Comparison of ENCODE assay signal across 8 cellular contexts in genomic region chr9:17063535-17064135, GRCh38.
DNase-seq lines count a peak whose midpoint lies in the region; TF ChIP-seq lines count a peak whose summit lies in the region.

No MANE protein-coding gene starts in this region.

- no peak overlapping the region for H3K27ac ChIP-seq in GM23248
- H3K27ac ChIP-seq in RWPE1 = no peak overlapping the region
- H3K27ac ChIP-seq in osteoblast (ENCODE audit: low read depth, low read length) = no peak overlapping the region

- TF ChIP-seq CTCF in LNCAP (IDR thresholded peaks at IDR 0.05) (peak; percentile 93), RWPE1 (conservative IDR thresholded peaks at IDR 0.05; ENCODE audit: low read depth) (peak; percentile 88), osteoblast (IDR thresholded peaks at IDR 0.05; ENCODE audit: extremely low read depth, low read depth, low read length) (peak; percentile 90)

- CTCF ChIA-PET in RWPE1 (lab: Yijun Ruan, JAX) = interaction anchor here (0.6 to 1.5 kb wide), 5 partner anchors 25 to 770 kb away, joined by 3 to 7 read pairs (median 3); no protein-coding TSS in a partner anchor

- POLR2A ChIA-PET in RWPE1 (lab: Yijun Ruan, JAX; ENCODE audit: low non-redundant PET) = no interaction called here

- H3K4me1 ChIP-seq in GM23248 (ENCODE audit: insufficient read depth) (no peaks in the 10 kb centered on the region), osteoblast (ENCODE audit: insufficient read depth, low read length) (peaks cover 4% of the 10 kb centered on the region)

- no peaks in the 10 kb centered on the region for H3K36me3 ChIP-seq in GM23248 (ENCODE audit: low read depth)
- H3K36me3 ChIP-seq in osteoblast (ENCODE audit: insufficient read depth, low read length) = no peaks in the 10 kb centered on the region

- H3K4me2 ChIP-seq in GM23248 (ENCODE audit: unreplicated experiment) (no peak overlapping the region), osteoblast (ENCODE audit: insufficient read depth, low read length) (no peak overlapping the region)

- no peaks in the 10 kb centered on the region for H3K9me2 ChIP-seq in GM23248 (ENCODE audit: insufficient read depth)

- H3K27me3 ChIP-seq in GM23248 (replicated peaks; ENCODE audit: insufficient read depth) (no peaks in the 10 kb centered on the region), osteoblast (ENCODE audit: insufficient read depth, low read length) (no peaks in the 10 kb centered on the region)

- H2AFZ ChIP-seq in GM23248 (no peak overlapping the region), osteoblast (ENCODE audit: low read length) (no peak overlapping the region)

- WGBS in GM23248 (ENCODE audit: low coverage in 1 of 2, low lambda C conversion rate in 2 of 2, missing lambda C conversion rate in 2 of 2), 2 experiments = 23 to 24% methylated on average over 2 of the region's 2 CpGs

- in situ Hi-C loops in GM23248 (cut with MboI) = no loop called here

- no peak overlapping the region for H3K9ac ChIP-seq in GM23248

- H3F3A ChIP-seq in GM23248 (ENCODE audit: insufficient read depth) = no peaks in the 10 kb centered on the region

- H4K20me1 ChIP-seq in GM23248 (ENCODE audit: insufficient read depth) (no peaks in the 10 kb centered on the region), osteoblast (ENCODE audit: insufficient read depth, low read length) (no peaks in the 10 kb centered on the region)

- H3K9me3 ChIP-seq in GM23248 (ENCODE audit: low read depth) (no peaks in the 10 kb centered on the region), osteoblast (ENCODE audit: low read depth, low read length) (no peaks in the 10 kb centered on the region)

- DNase-seq in GM03348 (ENCODE audit: low spot score) (peak; percentile 64), GM23248 (peak; percentile 74), RWPE1 (ENCODE audit: low spot score) (peak; percentile 44), fibroblast of peridontal ligament (ENCODE audit: extremely low read depth) (peak; percentile 66), osteoblast (ENCODE audit: insufficient read length, low spot score, missing footprints) (peak; percentile 84), C1 segment of cervical spinal cord (lab: John Stamatoyannopoulos, UW) (no peak)
- DNase-seq in activated CD4-positive, alpha-beta T cell treated with anti-CD3 and anti-CD28 coated beads, Interleukin-2, amount 50 U/mL, for 4 hours = no peak

- H3K79me2 ChIP-seq in GM23248 (ENCODE audit: insufficient read depth) = no peaks in the 10 kb centered on the region
- no peaks in the 10 kb centered on the region for H3K79me2 ChIP-seq in osteoblast (ENCODE audit: insufficient read depth, low read length)

- H3K4me3 ChIP-seq in GM23248 (no peak overlapping the region), osteoblast (ENCODE audit: insufficient read depth, low read length) (no peak overlapping the region)

Comparison
In these comparisons a context has a peak if more than half of its experiments do, and no peak if none do; other contexts are left out.
1. DNase-seq: peak in GM03348 (single experiment), GM23248 (single experiment), RWPE1 (single experiment), fibroblast of peridontal ligament (single experiment) and osteoblast (single experiment); none in C1 segment of cervical spinal cord (0 of 14) and activated CD4-positive, alpha-beta T cell treated with anti-CD3 and anti-CD28 coated beads, Interleukin-2, amount 50 U/mL, for 4 hours (0 of 2).
2. Peak in every context shown above with its lines, with median percentiles within 50 percentile points of each other: CTCF ChIP-seq.